In the genomic region with DNA sequence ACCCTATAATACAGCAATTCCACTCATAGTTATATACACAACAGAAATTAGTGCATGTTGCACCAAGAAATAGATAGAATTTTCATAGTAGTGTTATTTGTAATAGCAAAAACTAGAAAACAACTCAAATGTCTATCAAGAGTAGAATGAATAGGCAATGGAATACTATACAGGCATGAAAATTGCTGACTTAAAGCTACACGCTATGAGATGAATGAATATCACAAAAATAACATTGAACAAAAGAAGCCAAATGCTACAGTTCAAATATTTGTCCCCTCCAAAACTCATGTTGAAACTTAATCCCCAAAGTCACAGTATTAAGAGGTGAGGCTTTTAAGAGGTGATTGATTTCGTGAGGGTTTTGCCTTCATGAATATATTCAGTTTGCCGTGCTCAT, we compare ENCODE assay signal across 7 cellular contexts.
"Had no signal": no experiment of that assay in that cellular context is flagged by ENCODE, and none has a peak within 500 bp of the region (broad histone marks: within the 10 kb centered on the region; RNA-seq: fewer than 3 reads in every experiment).

No MANE protein-coding gene starts in this region.

- FAIRE-seq: G401.6, GM12878, GM12892, GM18507, GM19239 had no signal

- H3K4me3 ChIP-seq: GM12878 had no signal

- DNase-seq: GDM1, GF-D8 had no signal

- ATAC-seq: GM12878 had no signal
